8 cellular contexts compared by ENCODE assay signal in the genomic region with DNA sequence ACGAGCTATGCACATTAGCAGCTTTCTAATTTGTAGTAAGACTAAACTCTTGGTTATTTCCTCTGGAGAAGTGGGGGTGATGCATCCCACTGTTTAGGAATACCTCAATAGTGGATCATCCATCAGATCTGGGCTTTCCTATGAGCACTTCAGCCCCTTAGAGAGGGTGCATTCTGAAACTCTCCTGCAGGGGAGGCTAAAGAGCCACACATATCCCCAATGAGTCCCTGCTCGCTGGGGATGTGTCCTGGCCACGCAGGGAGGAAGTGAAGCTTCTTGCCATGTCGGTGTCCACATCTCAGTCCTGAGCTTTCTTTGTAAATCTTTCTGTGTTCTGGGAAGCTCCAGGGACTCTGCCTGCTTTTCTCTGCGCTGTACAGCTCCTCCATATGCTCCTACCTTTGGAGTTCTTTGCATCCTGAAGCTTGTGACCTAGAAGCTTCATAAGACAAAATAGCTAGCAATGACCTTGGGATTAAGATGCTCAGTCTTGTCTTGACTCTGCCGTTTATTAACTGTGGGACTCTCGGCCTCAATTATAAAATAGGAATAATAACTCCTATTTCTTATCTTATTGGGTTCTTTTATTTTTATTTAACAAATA. TPM values are rescaled to one million over a fixed set of nuclear protein-coding genes. Genes with fewer than 3 reads are reported as not detected.
DNase-seq lines count a peak whose midpoint lies in the region; ATAC-seq and TF ChIP-seq lines count a peak whose summit lies in the region.

No MANE protein-coding gene starts in this region.

- H3K36me3 ChIP-seq in body of pancreas (replicated peaks in 1 of 2; ENCODE audit: insufficient read depth in 1 of 2, low read depth in 2 of 2) = no peaks in the 10 kb centered on the region

- TF ChIP-seq CTCF in body of pancreas (IDR thresholded peaks at IDR 0.05) = peak; percentile 13 to 82 (median 64)

- H3K27ac ChIP-seq in body of pancreas = no peak overlapping the region

- 20 to 27% methylated on average over 6 to 7 of the region's 7 CpGs for WGBS in body of pancreas, 2 donors

- H3K4me1 ChIP-seq in body of pancreas = peaks cover 7% of the 10 kb centered on the region

- no peak overlapping the region for H3K4me3 ChIP-seq in body of pancreas

- no peaks in the 10 kb centered on the region for H3K27me3 ChIP-seq in body of pancreas

- no peak for TF ChIP-seq POLR2A in body of pancreas (IDR thresholded peaks at IDR 0.05)

- peak; percentile 19 for DNase-seq in NCI-H146 (lab: John Stamatoyannopoulos, UW)
- no peak for DNase-seq in NCI-H146 treated with DMSO at 0.1 percent for 48 hours (lab: John Stamatoyannopoulos, UW; ENCODE audit: unreplicated experiment)
- peak; percentile 84 for DNase-seq in M059J (ENCODE audit: low read depth)
- peak; percentile 5 for DNase-seq in T-helper 22 cell (ENCODE audit: low read depth)
- peak; percentile 57 to 74 (median 63) for DNase-seq in body of pancreas
- peak; percentile 80 for DNase-seq in iPS-NIHi11 (ENCODE audit: low spot score)
- peak; percentile 47 for DNase-seq in stimulated activated CD4-positive, alpha-beta T cell treated with anti-CD3 and anti-CD28 coated beads, Interleukin-12 subunit alpha, Interleukin-12 subunit beta, amount 100 ng/mL, for 4 hours

- H3K9me3 ChIP-seq in body of pancreas = no peaks in the 10 kb centered on the region

- ATAC-seq in GM21825 (IDR thresholded peaks at IDR 0.05; ENCODE audit: unreplicated experiment) (peak; percentile 91), body of pancreas (peak; percentile 68)

- intact Hi-C loops in body of pancreas (cut with DNase I) = loop anchor here (5.0 to 10.0 kb wide), 3 partner anchors 102 to 395 kb away; no protein-coding TSS in a partner anchor

RNA-seq across cellular contexts. Expression of a gene that starts 28.3 kb away (rescaled TPM):
- 1.2 and 3.3 TPM in 2 replicates for total RNA-seq in M059J (2014; rRNA removed; shearing (Covaris generic))
- total RNA-seq in body of pancreas = 1 to 10 TPM in 1 of 2 donors, not detected in 1; 2.3 TPM

RNA-seq across cellular contexts. Expression of a gene that starts 48.4 kb away (rescaled TPM):
- 38.1 and 42.8 TPM in 2 replicates for total RNA-seq in M059J (2014; rRNA removed; shearing (Covaris generic))
- 1 to 10 TPM; 2.0 to 3.6 TPM for total RNA-seq in body of pancreas
